ENCODE assay signal across 9 cellular contexts in the genomic region with DNA sequence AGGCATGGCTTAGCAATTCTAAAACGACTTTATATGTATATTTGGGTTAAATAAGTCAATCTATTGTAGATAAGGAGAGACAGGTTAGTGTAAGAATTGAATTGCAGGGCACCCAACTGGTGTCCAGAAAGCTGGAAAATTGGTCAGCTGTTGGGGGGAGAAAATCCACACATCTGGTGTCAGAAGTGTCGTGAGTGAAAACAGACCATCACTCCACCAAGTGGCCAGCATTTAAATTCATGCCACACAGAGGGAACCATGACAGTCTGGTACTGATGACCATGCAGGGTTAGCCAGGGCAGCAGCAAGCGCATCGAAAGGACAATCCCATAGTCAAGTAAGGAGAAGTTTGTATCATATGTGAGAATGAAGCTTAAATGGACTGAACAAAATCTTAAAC. TPM values are rescaled to one million over a fixed set of nuclear protein-coding genes. Genes with fewer than 3 reads are reported as not detected.
DNase-seq lines count a peak whose midpoint lies in the region; ATAC-seq, FAIRE-seq and TF ChIP-seq lines count a peak whose summit lies in the region.
"Had no signal": no experiment of that assay in that cellular context is flagged by ENCODE, and none has a peak within 500 bp of the region (broad histone marks: within the 10 kb centered on the region; RNA-seq: fewer than 3 reads in every experiment).

No MANE protein-coding gene starts in this region.

- BruUV-seq in GM12878 (replicated peaks; lab: Mats Ljungman, UMichigan) = no TSS peak

- H3K9ac ChIP-seq in GM12878 (ENCODE audit: control insufficient read depth, insufficient read depth, low read length) = no peak overlapping the region

- CTCF ChIA-PET in GM12878 (lab: Yijun Ruan, JAX) = interaction anchor here (1.0 to 1.7 kb wide), 5 partner anchors 67 to 352 kb away, joined by 3 to 6 read pairs (median 3); no protein-coding TSS in a partner anchor

- H3K27ac ChIP-seq in HL-60 (replicated peaks) (no peak overlapping the region), GM12878 (ENCODE audit: control insufficient read depth, insufficient read depth) (no peak overlapping the region), right lobe of liver (no peak overlapping the region)

- no peak overlapping the region for H2AFZ ChIP-seq in GM12878 (ENCODE audit: control insufficient read depth, low read depth, low read length)

- H3K36me3 ChIP-seq in GM12878 (ENCODE audit: control insufficient read depth in 2 of 2, insufficient read depth in 2 of 2, low read length in 1 of 2) (0 out of 4 replicates have a peak, but pooled peaks cover 0 to 6% of the 10 kb centered on the region in 2 experiments), right lobe of liver (no peaks in the 10 kb centered on the region)

- no peak for TF ChIP-seq POLR2A in GM12878 (IDR thresholded peaks at IDR 0.05; ENCODE audit: low read depth, low read length)
- TF ChIP-seq POLR2A in right lobe of liver (IDR thresholded peaks at IDR 0.05) = no peak

- no peaks in the 10 kb centered on the region for H4K20me1 ChIP-seq in GM12878 (ENCODE audit: control insufficient read depth, insufficient read depth)

- intact Hi-C loops in GM12878 (cut with micrococcal nuclease; ENCODE audit: unreplicated experiment) (no loop called here), right lobe of liver (cut with DNase I) (no loop called here)

- H3K4me2 ChIP-seq in GM12878 (ENCODE audit: control insufficient read depth, insufficient read depth) = no peak overlapping the region

- ATAC-seq in GM12878 (peak; percentile 67), right lobe of liver (peak; percentile 70 to 75 (median 71)), HG02884 (IDR thresholded peaks at IDR 0.05; ENCODE audit: unreplicated experiment) (no peak), HG03159 (IDR thresholded peaks at IDR 0.05; ENCODE audit: unreplicated experiment) (no peak), GM19452 (IDR thresholded peaks at IDR 0.05; ENCODE audit: unreplicated experiment) (no peak)

- RAD21 ChIA-PET in GM12878 (lab: Charles Lee; ENCODE audit: unreplicated experiment) = no interaction called here

- TF ChIP-seq EP300 in GM12878 (IDR thresholded peaks at IDR 0.05; ENCODE audit: borderline replicate concordance in 1 of 2, control insufficient read depth in 1 of 2, low read depth in 2 of 2, low read length in 2 of 2) = no peak

- H3K27me3 ChIP-seq in HL-60 (ENCODE audit: insufficient read depth, poor library complexity, severe bottlenecking) (no peaks in the 10 kb centered on the region), GM12878 (replicated peaks in 1 of 2; ENCODE audit: control insufficient read depth in 2 of 2, insufficient read depth in 2 of 2, low read length in 1 of 2) (no peaks in the 10 kb centered on the region), right lobe of liver (no peaks in the 10 kb centered on the region)

- DNase-seq in Ammon's horn (ENCODE audit: low spot score) = peak; percentile 76
- peak in 1 of 2 experiments; percentile 28 for DNase-seq in HL-60 (ENCODE audit: low read depth in 1 of 2, low spot score in 1 of 2)
- no peak for DNase-seq in GM12878 (ENCODE audit: low read depth, low spot score)
- no peak for DNase-seq in right lobe of liver
- no peak for DNase-seq in iPS-NIHi11 (ENCODE audit: low spot score)
- DNase-seq: SIG-M5 had no signal

- no peaks in the 10 kb centered on the region for H3K4me1 ChIP-seq in GM12878 (ENCODE audit: control insufficient read depth, insufficient read depth, low read length)
- no peaks in the 10 kb centered on the region for H3K4me1 ChIP-seq in right lobe of liver

- peak; percentile 35; the same call in 1 of the 2 replicates for TF ChIP-seq RAD21 in GM12878 (IDR thresholded peaks at IDR 0.05; ENCODE audit: insufficient read depth, low read depth, low read length)

- POLR2A ChIA-PET in GM12878 (lab: Charles Lee) = no interaction called here

- no peak for FAIRE-seq in GM12878 (lab: Jason Lieb, UNC)

- SMC1A ChIA-PET in GM12878 (lab: Charles Lee; ENCODE audit: uncharacterized antibody, unreplicated experiment) = interaction anchor here (0.7 kb wide), 1 partner anchor 75 kb away, joined by 4 read pairs; no protein-coding TSS in a partner anchor

- no peak overlapping the region for H3K4me3 ChIP-seq in HL-60 (replicated peaks; ENCODE audit: insufficient read depth, low read length)
- H3K4me3 ChIP-seq in GM12878 = no peak overlapping the region
- no peak overlapping the region for H3K4me3 ChIP-seq in right lobe of liver

- H3K9me3 ChIP-seq in GM12878 (replicated peaks; ENCODE audit: control insufficient read depth, insufficient read depth, low read length) (no peaks in the 10 kb centered on the region), right lobe of liver (no peaks in the 10 kb centered on the region)

- H3K79me2 ChIP-seq in GM12878 (ENCODE audit: control insufficient read depth, insufficient read depth, low read length) = no peaks in the 10 kb centered on the region

- TF ChIP-seq CTCF in HL-60 (IDR thresholded peaks at IDR 0.05; ENCODE audit: insufficient read depth, low read length) = peak; percentile 6
- TF ChIP-seq CTCF in GM12878 (IDR thresholded peaks at IDR 0.05 in 2 of 3, conservative IDR thresholded peaks at IDR 0.05 in 1 of 3; ENCODE audit: control insufficient read depth in 2 of 3, extremely low read depth in 1 of 3, insufficient read depth in 1 of 3, low read depth in 3 of 3, low read length in 3 of 3) = peak in 2 of 3 experiments; percentile 19 to 30; a peak in 2 of 6 replicates
- TF ChIP-seq CTCF in right lobe of liver (IDR thresholded peaks at IDR 0.05) = peak; percentile 28 to 38 (median 34)

- in situ Hi-C loops in GM12878 (cut with MboI) = no loop called here

- WGBS in GM12878 (ENCODE audit: insufficient coverage, insufficient replicate concordance, low lambda C conversion rate, missing lambda C conversion rate) = 57% methylated on average over 4 of the region's 4 CpGs
- WGBS in right lobe of liver (ENCODE audit: insufficient coverage, low coverage, low lambda C conversion rate, missing lambda C conversion rate) = 60% methylated on average over 4 of the region's 4 CpGs

TF ChIP-seq in GM12878, 131 proteins besides CTCF, POLR2A, EP300 and RAD21 (continues in another document):
- TF ChIP-seq ZNF207 (IDR thresholded peaks at IDR 0.05; ENCODE audit: borderline replicate concordance) (no peak), ZNF622 (IDR thresholded peaks at IDR 0.05) (no peak)

RNA-seq across cellular contexts. Expression of gene LAX1, which starts 11.7 kb away (rescaled TPM):
- total RNA-seq in GM12878 (2013; cell fraction: nucleolus; rRNA removed) = 1.4 and 1.8 TPM in 2 replicates
- 10.9 and 11.1 TPM in 2 replicates for total RNA-seq in GM12878 (2014; rRNA removed)
- total RNA-seq in GM12878 (2014; rRNA removed; fragmentation: Illumina TruSeq; extraction: Trizol) = 13.5 and 14.5 TPM in 2 replicates
- total RNA-seq in GM12878 (2021) = 9.7 and 11.6 TPM in 2 replicates
- polyA plus RNA-seq in GM12878 (2011; ENCODE audit: low read depth) = 5.3 TPM
- polyA plus RNA-seq in GM12878 (2011; rRNA removed) = 2.0 and 2.1 TPM in 2 replicates
- polyA plus RNA-seq in GM12878 (2011; cell fraction: cytosol; rRNA removed) = 2.0 and 2.1 TPM in 2 replicates
- 0.51 and 0.79 TPM in 2 replicates for polyA plus RNA-seq in GM12878 (2011; cell fraction: nucleus; rRNA removed)
- polyA plus RNA-seq in GM12878 (2012) = 6.2 and 8.2 TPM in 2 replicates
- 14.6 and 15.0 TPM in 2 replicates for polyA plus RNA-seq in GM12878 (2014; fragmentation: Illumina TruSeq; extraction: Trizol)
- polyA plus RNA-seq in GM12878 (2014; fragmentation: Nextera tagmentation; extraction: Ambion mirVana) = 1 to 10 TPM; 5.2 to 6.9 TPM
- 9.9 and 10.9 TPM in 2 replicates for polyA plus RNA-seq in GM12878 (2014; rRNA removed)
- 1 to 10 TPM; 6.6 to 8.0 TPM for polyA plus RNA-seq in GM12878 (2016; fragmentation: Nextera tagmentation; extraction: Ambion mirVana)
- 4.0 and 4.1 TPM in 2 replicates for polyA minus RNA-seq in GM12878 (2011; rRNA and poly(A)+ RNA removed)
- 1.8 and 3.7 TPM in 2 replicates for polyA minus RNA-seq in GM12878 (2011; cell fraction: cytosol; rRNA and poly(A)+ RNA removed)
- polyA minus RNA-seq in GM12878 (2011; cell fraction: nucleus; rRNA and poly(A)+ RNA removed) = 1.3 and 1.8 TPM in 2 replicates
- total RNA-seq in right lobe of liver = under 1 TPM; 0.06 to 0.47 (median 0.30) TPM

RNA-seq across cellular contexts. Expression of gene ZBED6, which starts 18.8 kb away (rescaled TPM):
- 53.2 and 58.4 TPM in 2 replicates for total RNA-seq in GM12878 (2013; cell fraction: nucleolus; rRNA removed)
- total RNA-seq in GM12878 (2014; rRNA removed) (10.3 and 12.2 TPM in 2 replicates), GM12878 (2014; rRNA removed; fragmentation: Illumina TruSeq; extraction: Trizol) (8.1 and 9.9 TPM in 2 replicates), GM12878 (2021) (13.7 and 15.9 TPM in 2 replicates), right lobe of liver (10 to 100 TPM; 11.8 to 24.1 (median 17.5) TPM)
- polyA plus RNA-seq in GM12878 (2011; ENCODE audit: low read depth) = 1.6 TPM
- polyA plus RNA-seq in GM12878 (2011; rRNA removed) (8.5 and 11.7 TPM in 2 replicates), GM12878 (2014; fragmentation: Illumina TruSeq; extraction: Trizol) (5.2 and 8.8 TPM in 2 replicates), GM12878 (2014; fragmentation: Nextera tagmentation; extraction: Ambion mirVana) (under 1 TPM; 0.13 to 0.63 TPM), GM12878 (2014; rRNA removed) (3.4 and 4.4 TPM in 2 replicates), GM12878 (2016; fragmentation: Nextera tagmentation; extraction: Ambion mirVana) (1 to 10 TPM in 1 of 2 experiments, under 1 TPM in 1; 0.71 to 1.5 TPM)
- polyA plus RNA-seq in GM12878 (2011; cell fraction: cytosol; rRNA removed) = 6.2 and 8.4 TPM in 2 replicates
- polyA plus RNA-seq in GM12878 (2011; cell fraction: nucleus; rRNA removed) = 26.8 and 34.7 TPM in 2 replicates
- polyA plus RNA-seq in GM12878 (2012) = 2.1 and 2.2 TPM in 2 replicates
- 30.8 and 31.2 TPM in 2 replicates for polyA minus RNA-seq in GM12878 (2011; rRNA and poly(A)+ RNA removed)
- 6.3 and 7.7 TPM in 2 replicates for polyA minus RNA-seq in GM12878 (2011; cell fraction: cytosol; rRNA and poly(A)+ RNA removed)
- 35.4 and 39.3 TPM in 2 replicates for polyA minus RNA-seq in GM12878 (2011; cell fraction: nucleus; rRNA and poly(A)+ RNA removed)

RNA-seq across cellular contexts. Expression of gene ZC3H11A, which starts 18.8 kb away (rescaled TPM):
- 223 and 228 TPM in 2 replicates for total RNA-seq in GM12878 (2013; cell fraction: nucleolus; rRNA removed)
- total RNA-seq in GM12878 (2014; rRNA removed) (61.2 and 70.2 TPM in 2 replicates), GM12878 (2014; rRNA removed; fragmentation: Illumina TruSeq; extraction: Trizol) (69.9 and 75.5 TPM in 2 replicates), GM12878 (2021) (59.2 and 60.4 TPM in 2 replicates), right lobe of liver (10 to 100 TPM; 22.8 to 47.7 (median 31.8) TPM)
- 55.4 TPM for polyA plus RNA-seq in GM12878 (2011; ENCODE audit: low read depth)
- polyA plus RNA-seq in GM12878 (2011; rRNA removed) (123 and 175 TPM in 2 replicates), GM12878 (2014; fragmentation: Illumina TruSeq; extraction: Trizol) (88.2 and 93.7 TPM in 2 replicates), GM12878 (2014; fragmentation: Nextera tagmentation; extraction: Ambion mirVana) (10 to 100 TPM; 21.1 to 22.7 TPM), GM12878 (2014; rRNA removed) (54.7 and 62.4 TPM in 2 replicates), GM12878 (2016; fragmentation: Nextera tagmentation; extraction: Ambion mirVana) (10 to 100 TPM; 43.6 to 45.4 TPM)
- polyA plus RNA-seq in GM12878 (2011; cell fraction: cytosol; rRNA removed) = 63.3 and 74.1 TPM in 2 replicates
- polyA plus RNA-seq in GM12878 (2011; cell fraction: nucleus; rRNA removed) = 146 and 198 TPM in 2 replicates
- 61.7 and 76.5 TPM in 2 replicates for polyA plus RNA-seq in GM12878 (2012)
- 77.5 and 81.6 TPM in 2 replicates for polyA minus RNA-seq in GM12878 (2011; rRNA and poly(A)+ RNA removed)
- 31.9 and 36.8 TPM in 2 replicates for polyA minus RNA-seq in GM12878 (2011; cell fraction: cytosol; rRNA and poly(A)+ RNA removed)
- 62.1 and 67.5 TPM in 2 replicates for polyA minus RNA-seq in GM12878 (2011; cell fraction: nucleus; rRNA and poly(A)+ RNA removed)

Comparison
In these comparisons a context has a peak if more than half of its experiments do, and no peak if none do; other contexts are left out.
1. ATAC-seq: peak in GM12878 (single experiment) and right lobe of liver (4 of 4); none in HG02884 (single experiment), HG03159 (single experiment) and GM19452 (single experiment).
2. Peak in every context shown above with its lines, with median percentiles within 50 percentile points of each other: CTCF ChIP-seq.